27 cellular contexts compared by ENCODE assay signal in genomic region chr2:102145107-102145506, GRCh38. TPM values are rescaled to one million over a fixed set of nuclear protein-coding genes. Genes with fewer than 3 reads are reported as not detected.
A peak's percentile ranks its signal among the peaks of the same experiment; 100 is the strongest.
DNase-seq lines count a peak whose midpoint lies in the region; ATAC-seq and TF ChIP-seq lines count a peak whose summit lies in the region.
"Had no signal": no experiment of that assay in that cellular context is flagged by ENCODE, and none has a peak within 500 bp of the region (broad histone marks: within the 10 kb centered on the region; RNA-seq: fewer than 3 reads in every experiment).

No MANE protein-coding gene starts in this region.

- H2BK15ac ChIP-seq in mesenchymal stem cell (ENCODE audit: low read depth, poor library complexity, severe bottlenecking) = no peak overlapping the region

- H3K27me3 Mint-ChIP-seq in activated T-helper 17 cell treated with anti-CD3 and anti-CD28 coated beads, Interleukin-2, amount 50 U/mL, for 72 hours = no peaks in the 10 kb centered on the region
- H3K27me3 Mint-ChIP-seq in mesothelial cell of epicardium (ENCODE audit: low read depth) = peaks cover 2% of the 10 kb centered on the region

- H3K9me3 ChIP-seq in mesenchymal stem cell (ENCODE audit: control insufficient read depth, low read length) (peaks cover 39% of the 10 kb centered on the region), thoracic aorta (peaks cover 5% of the 10 kb centered on the region)

- peaks cover 17% of the 10 kb centered on the region for H3K9me3 Mint-ChIP-seq in activated T-helper 17 cell treated with anti-CD3 and anti-CD28 coated beads, Interleukin-2, amount 50 U/mL, for 72 hours
- H3K9me3 Mint-ChIP-seq in mesothelial cell of epicardium = peaks cover 28% of the 10 kb centered on the region

- H3K4ac ChIP-seq in mesenchymal stem cell (ENCODE audit: low read depth in 1 of 2, low read length in 2 of 2) = no peak overlapping the region

- TF ChIP-seq CTCF in coronary artery (IDR thresholded peaks at IDR 0.05) (no peak), thoracic aorta (IDR thresholded peaks at IDR 0.05) (no peak), mesothelial cell of epicardium (IDR thresholded peaks at IDR 0.05; ENCODE audit: unreplicated experiment) (no peak)

- no peak for ATAC-seq in activated T-helper 17 cell treated with anti-CD3 and anti-CD28 coated beads, Interleukin-2, amount 50 U/mL, for 72 hours (replicated peaks)
- ATAC-seq in thoracic aorta (ENCODE audit: insufficient number of reproducible peaks, low FRiP score, low read depth) (no peak), GM21447 (IDR thresholded peaks at IDR 0.05; ENCODE audit: unreplicated experiment) (no peak)
- ATAC-seq: heart left ventricle, left ventricle myocardium superior, natural killer cell had no signal

- no peak for DNase-seq in coronary artery (ENCODE audit: low spot score)
- no peak for DNase-seq in mesenchymal stem cell
- no peak for DNase-seq in thoracic aorta (ENCODE audit: low spot score)
- no peak for DNase-seq in cerebellar cortex (ENCODE audit: low spot score)
- DNase-seq in mesothelial cell of epicardium (ENCODE audit: low spot score in 2 of 2, unreplicated experiment in 2 of 2) = no peak
- DNase-seq: activated B cell treated with CpG ODN at 0.5 μM for 24 hours; activated CD4-positive, alpha-beta T cell treated with anti-CD3 and anti-CD28 coated beads, Interleukin-2, amount 50 U/mL, for 4 hours; activated naive CD4-positive, alpha-beta T cell treated with anti-CD3 and anti-CD28 coated beads for 36 hours; amniotic stem cell; brain microvascular endothelial cell; C1 segment of cervical spinal cord; effector memory CD4-positive, alpha-beta T cell; foreskin fibroblast; H9; heart left ventricle; Kasumi-1; left ventricle myocardium superior; natural killer cell; NCI-H1417; NCI-H2081; NCI-H524 treated with DMSO at 0.1 percent for 48 hours; OCI-M1; stimulated activated naive CD4-positive, alpha-beta T cell treated with Interleukin-2 at 50 U/mL for 16 hours had no signal

- no peak overlapping the region for H2BK5ac ChIP-seq in mesenchymal stem cell (ENCODE audit: low read depth, low read length, poor library complexity, severe bottlenecking)

- H3K23ac ChIP-seq in mesenchymal stem cell (ENCODE audit: low read length in 2 of 2) = no peak overlapping the region

- no peak overlapping the region for H2AK5ac ChIP-seq in mesenchymal stem cell (ENCODE audit: low read length, severe bottlenecking)

- no peak overlapping the region for H2AFZ ChIP-seq in mesenchymal stem cell (ENCODE audit: low read depth, low read length)

- H3K27me3 ChIP-seq in mesenchymal stem cell (ENCODE audit: control insufficient read depth in 1 of 2, insufficient read depth in 1 of 2, low read length in 2 of 2) (no peaks in the 10 kb centered on the region), thoracic aorta (replicated peaks; ENCODE audit: insufficient read depth) (no peaks in the 10 kb centered on the region)
- H3K27me3 ChIP-seq: brain microvascular endothelial cell, heart left ventricle had no signal

- H3K4me3 Mint-ChIP-seq in activated T-helper 17 cell treated with anti-CD3 and anti-CD28 coated beads, Interleukin-2, amount 50 U/mL, for 72 hours = peak overlapping the region; percentile 92
- H3K4me3 Mint-ChIP-seq in mesothelial cell of epicardium = no peak overlapping the region
- H3K4me3 Mint-ChIP-seq: activated B cell treated with CpG ODN at 0.5 μM for 24 hours; activated naive CD4-positive, alpha-beta T cell treated with anti-CD3 and anti-CD28 coated beads for 36 hours; H9; natural killer cell had no signal

- no peak overlapping the region for H2BK12ac ChIP-seq in mesenchymal stem cell (ENCODE audit: low read length in 2 of 2)

- H3K36me3 Mint-ChIP-seq in activated T-helper 17 cell treated with anti-CD3 and anti-CD28 coated beads, Interleukin-2, amount 50 U/mL, for 72 hours (ENCODE audit: low read depth) = peaks cover 95% of the 10 kb centered on the region
- H3K36me3 Mint-ChIP-seq in mesothelial cell of epicardium = peaks cover 8% of the 10 kb centered on the region

- H3K36me3 ChIP-seq in mesenchymal stem cell (ENCODE audit: control insufficient read depth in 1 of 2, insufficient read depth in 2 of 2, low read depth in 1 of 2, low read length in 2 of 2) = peaks cover 10 to 51% of the 10 kb centered on the region in 2 experiments
- no peaks in the 10 kb centered on the region for H3K36me3 ChIP-seq in thoracic aorta

- no peak overlapping the region for H4K91ac ChIP-seq in mesenchymal stem cell (ENCODE audit: low read length)

- 96% methylated on average over 4 of the region's 4 CpGs for WGBS in mesenchymal stem cell

- H3K27ac ChIP-seq in coronary artery = no peak overlapping the region
- H3K27ac ChIP-seq in mesenchymal stem cell (ENCODE audit: low read length, poor library complexity, severe bottlenecking) = no peak overlapping the region
- no peak overlapping the region for H3K27ac ChIP-seq in thoracic aorta
- H3K27ac ChIP-seq: brain microvascular endothelial cell, epithelial cell of prostate had no signal

- no peak overlapping the region for H3K27ac Mint-ChIP-seq in activated T-helper 17 cell treated with anti-CD3 and anti-CD28 coated beads, Interleukin-2, amount 50 U/mL, for 72 hours
- H3K27ac Mint-ChIP-seq in mesothelial cell of epicardium = no peak overlapping the region
- H3K27ac Mint-ChIP-seq: activated B cell treated with CpG ODN at 0.5 μM for 24 hours; activated naive CD4-positive, alpha-beta T cell treated with anti-CD3 and anti-CD28 coated beads for 36 hours; natural killer cell had no signal

- H3K18ac ChIP-seq in mesenchymal stem cell (ENCODE audit: low read depth in 1 of 2, low read length in 2 of 2) = no peak overlapping the region

- H3K79me1 ChIP-seq in mesenchymal stem cell (replicated peaks; ENCODE audit: low read length, poor library complexity, severe bottlenecking) = peaks cover 18% of the 10 kb centered on the region

- no peak overlapping the region for H3K14ac ChIP-seq in mesenchymal stem cell (ENCODE audit: low read length in 2 of 2)

- H3K4me1 ChIP-seq in mesenchymal stem cell (ENCODE audit: control insufficient read depth, insufficient read depth, low read depth, low read length) (peaks cover 12% of the 10 kb centered on the region), thoracic aorta (ENCODE audit: control insufficient read depth in 1 of 2, low read depth in 2 of 2) (peaks cover 7 to 32% of the 10 kb centered on the region in 2 donors)

- H4K8ac ChIP-seq in mesenchymal stem cell (ENCODE audit: low read length) = no peak overlapping the region

- H3K4me3 ChIP-seq in coronary artery = peak overlapping the region; percentile 93
- H3K4me3 ChIP-seq in mesenchymal stem cell (ENCODE audit: insufficient read depth in 1 of 2, low read depth in 1 of 2, low read length in 2 of 2) = peak overlapping the region in 1 of 2 experiments; percentile 80
- H3K4me3 ChIP-seq in thoracic aorta = peak overlapping the region; percentile 76

- peak overlapping the region; percentile 98 for H3K9ac ChIP-seq in mesenchymal stem cell (ENCODE audit: low read length)

- no peak overlapping the region for H3K4me2 ChIP-seq in mesenchymal stem cell (ENCODE audit: low read length, poor library complexity, severe bottlenecking)

- no peak overlapping the region for H2BK120ac ChIP-seq in mesenchymal stem cell (ENCODE audit: low read depth, low read length)

- peaks cover 39% of the 10 kb centered on the region for H3K4me1 Mint-ChIP-seq in activated T-helper 17 cell treated with anti-CD3 and anti-CD28 coated beads, Interleukin-2, amount 50 U/mL, for 72 hours
- peaks cover 37% of the 10 kb centered on the region for H3K4me1 Mint-ChIP-seq in mesothelial cell of epicardium

RNA-seq across cellular contexts. Expression of gene IL1R1, which starts 2.6 kb away (rescaled TPM):
- 10 to 100 TPM; 41.7 to 68.1 TPM for total RNA-seq in activated T-helper 17 cell treated with anti-CD3 and anti-CD28 coated beads, Interleukin-2, amount 50 U/mL, for 72 hours
- polyA plus RNA-seq in mesenchymal stem cell (2013, experiment 1 of 2) = 378 TPM
- 388 TPM for polyA plus RNA-seq in mesenchymal stem cell (2013, experiment 2 of 2)
- 100 to 1,000 TPM in 1 of 2 donors, 10 to 100 TPM in 1; 65.1 to 281 TPM for total RNA-seq in thoracic aorta
- total RNA-seq in mesothelial cell of epicardium = 10.8 to 13.6 TPM (median 13.3 TPM) in 3 replicates
- total RNA-seq: activated B cell treated with CpG ODN at 0.5 μM for 24 hours had no signal

RNA-seq across cellular contexts. Expression of gene IL1RL2, which starts 41.7 kb away (rescaled TPM):
- total RNA-seq in activated T-helper 17 cell treated with anti-CD3 and anti-CD28 coated beads, Interleukin-2, amount 50 U/mL, for 72 hours = 1 to 10 TPM in 1 of 2 donors, under 1 TPM in 1; 0.41 to 2.7 TPM
- 0.06 TPM for polyA plus RNA-seq in mesenchymal stem cell (2013, experiment 1 of 2)
- polyA plus RNA-seq in mesenchymal stem cell (2013, experiment 2 of 2) = 0.12 TPM
- total RNA-seq in thoracic aorta (1 to 10 TPM in 1 of 2 donors, under 1 TPM in 1; 0.68 to 1.3 TPM), mesothelial cell of epicardium (0.40 TPM in 1 of 3 replicates, not detected in the others)
- total RNA-seq: activated B cell treated with CpG ODN at 0.5 μM for 24 hours; H9; left ventricle myocardium superior; natural killer cell; T-helper 1 cell treated with Interleukin-12 subunit alpha and Interleukin-12 subunit beta and Interleukin-4 antibody, amounts not matched to agents 30 ng/mL and 1 ng/mL, for 36 hours had no signal
